Comparison of ENCODE assay signal across 17 cellular contexts in the genomic region with DNA sequence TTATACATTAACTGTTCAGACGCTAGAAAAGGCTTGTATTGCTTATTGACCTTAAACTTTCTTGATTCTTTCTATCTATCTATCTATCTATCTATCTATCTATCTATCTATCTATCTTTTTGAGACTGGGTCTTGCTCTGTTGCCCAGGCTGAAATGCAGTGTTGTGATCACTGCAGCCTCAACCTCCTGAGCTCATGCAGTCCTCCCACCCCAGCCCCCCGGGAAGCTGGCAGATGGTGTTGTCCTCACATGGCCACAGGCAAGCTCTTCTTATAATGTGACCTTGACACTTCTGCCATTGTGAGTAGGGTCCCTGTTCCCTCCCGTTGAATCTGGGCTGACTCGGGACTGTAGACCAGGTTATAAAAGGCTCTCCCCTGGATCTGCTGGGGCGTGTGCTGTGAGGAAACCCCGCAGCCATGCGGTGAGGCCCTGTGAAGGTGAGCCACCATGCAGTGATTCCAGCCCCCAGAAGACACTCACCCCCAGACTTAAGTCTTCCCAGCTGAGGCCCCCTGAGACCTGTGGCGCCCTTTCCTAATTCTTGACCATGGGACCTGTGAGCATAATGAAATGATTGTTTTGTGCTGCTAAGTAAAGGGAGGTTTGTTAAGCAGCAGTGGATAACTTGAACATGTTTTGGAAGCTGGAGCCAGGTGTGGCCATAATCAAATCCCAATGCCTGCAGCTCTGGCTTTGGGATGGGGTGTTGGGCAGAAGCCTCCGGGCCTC. TPM values are rescaled to one million over a fixed set of nuclear protein-coding genes. Genes with fewer than 3 reads are reported as not detected.
A peak's percentile ranks its signal among the peaks of the same experiment; 100 is the strongest.
DNase-seq lines count a peak whose midpoint lies in the region; ATAC-seq, FAIRE-seq and TF ChIP-seq lines count a peak whose summit lies in the region.
"Had no signal": no experiment of that assay in that cellular context is flagged by ENCODE, and none has a peak within 500 bp of the region (broad histone marks: within the 10 kb centered on the region; RNA-seq: fewer than 3 reads in every experiment).

No MANE protein-coding gene starts in this region.

- RAD21 ChIA-PET in HCT116 (lab: Charles Lee; ENCODE audit: low non-redundant PET in 1 of 2, low total read pairs in 2 of 2, uncharacterized antibody in 2 of 2, unreplicated experiment in 2 of 2), result no interaction called here

- no TSS peak for BruUV-seq in HCT116 (replicated peaks; lab: Mats Ljungman, UMichigan)

- DNase-seq in A549 (ENCODE audit: low read depth in 1 of 2, low spot score in 1 of 2) (no peak), HCT116 (ENCODE audit: low read depth, low spot score) (no peak), mesenchymal stem cell (no peak), NCI-H1105 treated with DMSO at 0.1 percent for 48 hours (lab: John Stamatoyannopoulos, UW) (no peak), T1000 (lab: John Stamatoyannopoulos, UW) (no peak)
- DNase-seq in activated CD8-positive, alpha-beta T cell treated with anti-CD3 and anti-CD28 coated beads, Interleukin-2, amount 10 ng/mL, durations not matched to agents 7 days and 5 days, result no peak
- DNase-seq: activated effector memory CD4-positive, alpha-beta T cell treated with anti-CD3 and anti-CD28 coated beads, Interleukin-2, amount 50 U/mL, for 16 hours; AML-193; left ventricle myocardium inferior; NCI-H1436 treated with DMSO at 0.1 percent for 48 hours; occipital lobe; SK-N-SH; stimulated activated CD4-positive, alpha-beta T cell treated with anti-CD3 and anti-CD28 coated beads, Interleukin-12 subunit alpha, Interleukin-12 subunit beta, amount 100 ng/mL, for 4 hours had no signal

- intact Hi-C loops in HCT116 (cut with micrococcal nuclease), result no loop called here

- H2AFZ ChIP-seq in HCT116 (ENCODE audit: low read depth, low read length, poor library complexity, severe bottlenecking), result no peak overlapping the region
- no peak overlapping the region for H2AFZ ChIP-seq in mesenchymal stem cell (ENCODE audit: low read depth, low read length)
- H2AFZ ChIP-seq: GM23248 had no signal

- no peaks in the 10 kb centered on the region for H3K9me2 ChIP-seq in HCT116 (ENCODE audit: insufficient read depth)
- H3K9me2 ChIP-seq: SK-N-SH had no signal

- H3K9ac ChIP-seq in HCT116 (ENCODE audit: low read length) (no peak overlapping the region), mesenchymal stem cell (ENCODE audit: low read length) (no peak overlapping the region)
- H3K9ac ChIP-seq: GM23248, SK-N-SH had no signal

- H3K23ac ChIP-seq in mesenchymal stem cell (ENCODE audit: low read length in 2 of 2), result no peak overlapping the region

- peaks cover 17% of the 10 kb centered on the region; the same call in 1 of the 2 replicates for H4K20me1 ChIP-seq in HCT116 (ENCODE audit: insufficient read depth)

- no peak for ATAC-seq in A549
- ATAC-seq in HCT116, result no peak
- no peak for ATAC-seq in activated CD8-positive, alpha-beta T cell treated with anti-CD3 and anti-CD28 coated beads, Interleukin-2, amount 10 ng/mL, durations not matched to agents 7 days and 5 days
- ATAC-seq in GM21825 (IDR thresholded peaks at IDR 0.05; ENCODE audit: unreplicated experiment), result no peak

- POLR2A ChIA-PET in A549 (lab: Yijun Ruan, JAX) (no interaction called here), HCT116 (lab: Charles Lee) (interaction anchor here (1.0 kb wide), 1 partner anchor 35 kb away, joined by 3 read pairs; no protein-coding TSS in a partner anchor)
- POLR2A ChIA-PET in activated CD8-positive, alpha-beta T cell treated with anti-CD3 and anti-CD28 coated beads, Interleukin-2, amount 10 ng/mL, durations not matched to agents 7 days and 5 days (lab: Charles Lee), result interaction anchor here (1.0 kb wide), 1 partner anchor 145 kb away, joined by 3 read pairs; no protein-coding TSS in a partner anchor

- H3K4ac ChIP-seq in mesenchymal stem cell (ENCODE audit: low read depth in 1 of 2, low read length in 2 of 2), result no peak overlapping the region

- no peak overlapping the region for H2BK12ac ChIP-seq in mesenchymal stem cell (ENCODE audit: low read length in 2 of 2)

- H3K27ac ChIP-seq in A549 (peak overlapping the region; percentile 73 to 83; a peak in 5 of 6 replicates), HCT116 (ENCODE audit: low read depth, low read length) (no peak overlapping the region), mesenchymal stem cell (ENCODE audit: low read length, poor library complexity, severe bottlenecking) (no peak overlapping the region)
- H3K27ac ChIP-seq: GM23248, left ventricle myocardium inferior, thoracic aorta had no signal

- H3K27ac Mint-ChIP-seq in activated CD8-positive, alpha-beta T cell treated with anti-CD3 and anti-CD28 coated beads, Interleukin-2, amount 10 ng/mL, durations not matched to agents 7 days and 5 days, result peak overlapping the region; percentile 85

- H3K4me3 Mint-ChIP-seq in activated CD8-positive, alpha-beta T cell treated with anti-CD3 and anti-CD28 coated beads, Interleukin-2, amount 10 ng/mL, durations not matched to agents 7 days and 5 days, result no peak overlapping the region

- H3K27me3 ChIP-seq in HCT116 (ENCODE audit: insufficient read depth, low read length) (no peaks in the 10 kb centered on the region), mesenchymal stem cell (ENCODE audit: control insufficient read depth in 1 of 2, insufficient read depth in 1 of 2, low read length in 2 of 2) (no peaks in the 10 kb centered on the region)

- H3K4me2 ChIP-seq in A549 (peak overlapping the region; percentile 78), HCT116 (ENCODE audit: low read length) (peak overlapping the region; percentile 60), mesenchymal stem cell (ENCODE audit: low read length, poor library complexity, severe bottlenecking) (no peak overlapping the region)
- H3K4me2 ChIP-seq: SK-N-SH had no signal

- H3K9me3 Mint-ChIP-seq in activated CD8-positive, alpha-beta T cell treated with anti-CD3 and anti-CD28 coated beads, Interleukin-2, amount 10 ng/mL, durations not matched to agents 7 days and 5 days (ENCODE audit: insufficient read depth), result no peaks in the 10 kb centered on the region

- H3K9me3 ChIP-seq in A549 (no peaks in the 10 kb centered on the region), HCT116 (ENCODE audit: control insufficient read depth in 1 of 2, insufficient read depth in 1 of 2, low read depth in 1 of 2, low read length in 2 of 2) (no peaks in the 10 kb centered on the region), mesenchymal stem cell (ENCODE audit: control insufficient read depth, low read length) (no peaks in the 10 kb centered on the region)
- H3K9me3 ChIP-seq: left ventricle myocardium inferior, SK-N-SH, thoracic aorta had no signal

- TF ChIP-seq CTCF in A549 (IDR thresholded peaks at IDR 0.05), result no peak
- no peak for TF ChIP-seq CTCF in HCT116 (IDR thresholded peaks at IDR 0.05 in 2 of 3, conservative IDR thresholded peaks at IDR 0.05 in 1 of 3; ENCODE audit: borderline replicate concordance in 1 of 3, insufficient read depth in 1 of 3, low read depth in 2 of 3, low read length in 2 of 3)

- H3K4me1 ChIP-seq in A549 (peaks cover 40% of the 10 kb centered on the region), HCT116 (ENCODE audit: control insufficient read depth in 1 of 2, insufficient read depth in 2 of 2, low read length in 2 of 2) (peaks cover 17 to 40% of the 10 kb centered on the region in 2 experiments), mesenchymal stem cell (ENCODE audit: control insufficient read depth, insufficient read depth, low read depth, low read length) (peaks cover 4% of the 10 kb centered on the region)

- H3K36me3 Mint-ChIP-seq in activated CD8-positive, alpha-beta T cell treated with anti-CD3 and anti-CD28 coated beads, Interleukin-2, amount 10 ng/mL, durations not matched to agents 7 days and 5 days (ENCODE audit: low read depth), result peaks cover 16% of the 10 kb centered on the region

- no peak overlapping the region for H2BK5ac ChIP-seq in mesenchymal stem cell (ENCODE audit: low read depth, low read length, poor library complexity, severe bottlenecking)

- H3K36me3 ChIP-seq in HCT116 (ENCODE audit: control insufficient read depth in 1 of 2, insufficient read depth in 2 of 2, low read length in 2 of 2) (no peaks in the 10 kb centered on the region), mesenchymal stem cell (ENCODE audit: control insufficient read depth in 1 of 2, insufficient read depth in 2 of 2, low read depth in 1 of 2, low read length in 2 of 2) (peaks cover 0 to 3% of the 10 kb centered on the region in 2 experiments)
- H3K36me3 ChIP-seq: left ventricle myocardium inferior, thoracic aorta had no signal

- no peak overlapping the region for H3K4me3 ChIP-seq in A549
- no peak overlapping the region for H3K4me3 ChIP-seq in HCT116 (replicated peaks in 1 of 2; ENCODE audit: low read depth in 1 of 2, low read length in 2 of 2)
- no peak overlapping the region for H3K4me3 ChIP-seq in mesenchymal stem cell (ENCODE audit: insufficient read depth in 1 of 2, low read depth in 1 of 2, low read length in 2 of 2)
- H3K4me3 ChIP-seq: GM23248, left ventricle myocardium inferior, thoracic aorta had no signal

- H3K79me1 ChIP-seq in mesenchymal stem cell (replicated peaks; ENCODE audit: low read length, poor library complexity, severe bottlenecking), result peaks cover 57% of the 10 kb centered on the region

- no peak overlapping the region for H3K14ac ChIP-seq in mesenchymal stem cell (ENCODE audit: low read length in 2 of 2)

- no peak overlapping the region for H4K91ac ChIP-seq in mesenchymal stem cell (ENCODE audit: low read length)

- H2BK120ac ChIP-seq in mesenchymal stem cell (ENCODE audit: low read depth, low read length), result no peak overlapping the region

- WGBS in A549 (ENCODE audit: missing lambda C conversion rate), result 92% methylated on average over 8 of the region's 9 CpGs
- 92% methylated on average over 9 of the region's 9 CpGs for WGBS in mesenchymal stem cell

- no peak for TF ChIP-seq EP300 in A549 (IDR thresholded peaks at IDR 0.05)

- TF ChIP-seq POLR2A in A549 (IDR thresholded peaks at IDR 0.05; ENCODE audit: low read length), result no peak
- TF ChIP-seq POLR2A in HCT116 (IDR thresholded peaks at IDR 0.05; ENCODE audit: borderline replicate concordance, extremely low read depth, insufficient read depth, insufficient read length), result no peak

- peak overlapping the region; percentile 13 for H2BK15ac ChIP-seq in mesenchymal stem cell (ENCODE audit: low read depth, poor library complexity, severe bottlenecking)

- H3K18ac ChIP-seq in mesenchymal stem cell (ENCODE audit: low read depth in 1 of 2, low read length in 2 of 2), result no peak overlapping the region

- CTCF ChIA-PET in A549 (lab: Yijun Ruan, JAX) (interaction anchor here (0.8 to 2.6 kb wide), 4 partner anchors 14 to 43 kb away, joined by 3 to 9 read pairs (median 3); no protein-coding TSS in a partner anchor), HCT116 (lab: Charles Lee) (no interaction called here)
- CTCF ChIA-PET in activated CD8-positive, alpha-beta T cell treated with anti-CD3 and anti-CD28 coated beads, Interleukin-2, amount 10 ng/mL, durations not matched to agents 7 days and 5 days (lab: Charles Lee), result interaction anchor here (1.0 to 1.3 kb wide), 4 partner anchors 10 to 267 kb away, joined by 3 to 5 read pairs (median 3); no protein-coding TSS in a partner anchor

- peaks cover 90% of the 10 kb centered on the region for H3K79me2 ChIP-seq in HCT116 (ENCODE audit: insufficient read depth, low read length)

- no peak overlapping the region for H4K8ac ChIP-seq in mesenchymal stem cell (ENCODE audit: low read length)

- TF ChIP-seq RAD21 in A549 (conservative IDR thresholded peaks at IDR 0.05 in 1 of 2, IDR thresholded peaks at IDR 0.05 in 1 of 2) (no peak), HCT116 (IDR thresholded peaks at IDR 0.05; ENCODE audit: low read depth) (no peak)

- H3K27me3 Mint-ChIP-seq in activated CD8-positive, alpha-beta T cell treated with anti-CD3 and anti-CD28 coated beads, Interleukin-2, amount 10 ng/mL, durations not matched to agents 7 days and 5 days (ENCODE audit: low read depth), result no peaks in the 10 kb centered on the region

- peaks cover 82% of the 10 kb centered on the region for H3K4me1 Mint-ChIP-seq in activated CD8-positive, alpha-beta T cell treated with anti-CD3 and anti-CD28 coated beads, Interleukin-2, amount 10 ng/mL, durations not matched to agents 7 days and 5 days (ENCODE audit: low read depth)

- FAIRE-seq in A549 (lab: Jason Lieb, UNC), result no peak
- FAIRE-seq: astrocyte had no signal

- H2AK5ac ChIP-seq in mesenchymal stem cell (ENCODE audit: low read length, severe bottlenecking), result no peak overlapping the region

RNA-seq across cellular contexts. Expression of a gene that starts 54.3 kb away (rescaled TPM):
- polyA plus RNA-seq in A549 (2011; rRNA removed), result 10.8 and 11.1 TPM in 2 replicates
- polyA plus RNA-seq in A549 (2012; cell fraction: cytosol; rRNA removed), result 18.0 and 19.3 TPM in 2 replicates
- 47.9 and 53.7 TPM in 2 replicates for polyA plus RNA-seq in A549 (2012; cell fraction: nucleus; rRNA removed)
- polyA plus RNA-seq in A549 (2017; fragmentation: RNase III; extraction: RNeasy Plus Mini Kit Qiagen cat#74134 plus additional on column Dnase treatment), result 27.1 to 27.9 TPM (median 27.1 TPM) in 3 replicates
- polyA minus RNA-seq in A549 (2011; rRNA and poly(A)+ RNA removed), result 30.9 and 48.0 TPM in 2 replicates
- 69.5 TPM for total RNA-seq in HCT116 (2021; ENCODE audit: unreplicated experiment)
- 30.5 and 37.6 TPM in 2 replicates for polyA plus RNA-seq in HCT116 (2012)
- 10 to 100 TPM; 53.1 to 54.0 TPM for total RNA-seq in activated CD8-positive, alpha-beta T cell treated with anti-CD3 and anti-CD28 coated beads, Interleukin-2, amount 10 ng/mL, durations not matched to agents 7 days and 5 days
- polyA plus RNA-seq in mesenchymal stem cell (2013, experiment 1 of 2), result 12.7 TPM
- 12.3 TPM for polyA plus RNA-seq in mesenchymal stem cell (2013, experiment 2 of 2)

Comparison
In these comparisons a context has a peak if more than half of its experiments do, and no peak if none do; other contexts are left out.
1. H3K27ac ChIP-seq: peak in A549 (2 of 2); none in HCT116 (single experiment) and mesenchymal stem cell (single experiment).